In the genomic region with DNA sequence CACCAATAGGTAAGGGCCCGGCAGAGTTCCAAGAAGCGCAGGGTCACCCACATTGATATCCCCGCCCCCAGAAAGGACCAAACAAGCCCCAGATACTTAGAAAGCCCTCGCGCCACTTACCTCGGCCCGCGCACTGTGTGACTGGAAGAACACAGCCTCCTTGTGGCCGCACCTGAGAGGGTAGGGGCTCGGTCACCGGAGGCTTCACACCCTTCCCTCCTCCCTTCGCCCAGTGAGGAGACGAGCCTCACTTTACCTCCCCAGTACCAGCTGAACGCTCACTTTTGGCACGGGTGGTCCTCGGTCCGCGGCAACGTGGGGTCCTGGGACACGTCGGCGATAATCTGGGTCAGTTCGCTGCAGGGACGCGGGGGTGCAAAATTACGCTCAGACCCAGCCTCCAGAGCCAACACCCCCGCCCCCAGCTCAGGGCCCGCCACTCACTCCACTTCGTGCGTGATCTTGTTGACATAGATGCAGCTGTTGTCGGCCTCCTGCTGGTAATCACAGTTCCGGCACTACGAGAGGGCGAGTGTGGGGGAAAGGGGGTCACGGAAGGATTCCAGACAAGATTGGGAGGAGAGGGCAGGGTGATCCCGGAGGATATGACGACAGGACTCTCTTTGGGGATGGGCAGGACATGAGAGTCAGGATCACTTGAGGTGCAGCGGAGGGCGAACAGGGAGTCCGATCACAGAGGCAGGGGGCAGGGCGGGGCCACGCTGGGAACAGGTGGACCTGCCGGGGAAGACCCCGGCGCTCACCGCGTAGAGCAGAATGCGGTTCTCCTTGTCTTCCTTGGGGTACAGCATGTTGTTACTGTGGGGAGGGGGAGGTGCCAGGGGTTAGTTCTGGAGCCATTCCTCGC, we compare ENCODE assay signal across 8 cellular contexts. TPM values are rescaled to one million over a fixed set of nuclear protein-coding genes. Genes with fewer than 3 reads are reported as not detected.
A peak's percentile ranks its signal among the peaks of the same experiment; 100 is the strongest.
DNase-seq lines count a peak whose midpoint lies in the region; ATAC-seq, FAIRE-seq and TF ChIP-seq lines count a peak whose summit lies in the region.

No MANE protein-coding gene starts in this region.

- no peak for TF ChIP-seq EP300 in H1 (IDR thresholded peaks at IDR 0.05; ENCODE audit: borderline replicate concordance in 1 of 2, low read depth in 2 of 2, low read length in 2 of 2)

- H3K79me1 ChIP-seq in H1 (ENCODE audit: low read depth, low read length), result peaks cover 12% of the 10 kb centered on the region

- no peak overlapping the region for H3K23ac ChIP-seq in H1 (ENCODE audit: insufficient read length)

- no peak overlapping the region for H2BK15ac ChIP-seq in H1 (ENCODE audit: low read length)

- H4K5ac ChIP-seq in H1 (ENCODE audit: insufficient read length, low read depth, low read length), result peak overlapping the region; percentile 12

- H2BK20ac ChIP-seq in H1 (ENCODE audit: low read length), result no peak overlapping the region

- POLR2A ChIA-PET in H1 (lab: Charles Lee; ENCODE audit: partially characterized antibody), result interaction anchor here (0.7 to 2.9 kb wide), 8 partner anchors 11 to 120 kb away, joined by 3 to 27 read pairs (median 4); partner anchors contain the start of genes THAP8, ZNF146 and ZNF565

- peak overlapping the region; percentile 99 for H3K27ac Mint-ChIP-seq in T-helper 2 cell treated with Interferon-gamma antibody and Interleukin-4, amounts not matched to agents 5 μg/mL and 100 μg/mL, for 36 hours

- H3K4me3 ChIP-seq in H1 (ENCODE audit: extremely low read depth in 1 of 4, insufficient read depth in 2 of 4, low read depth in 3 of 4, low read length in 4 of 4), result peak overlapping the region; percentile 73 to 96 (median 82)
- peak overlapping the region; percentile 78 to 90 for H3K4me3 ChIP-seq in uterus

- H3K56ac ChIP-seq in H1 (replicated peaks; ENCODE audit: insufficient read length, low read depth, low read length), result peak overlapping the region; percentile 24

- H4K91ac ChIP-seq in H1 (replicated peaks; ENCODE audit: insufficient read length, low read length), result peak overlapping the region; percentile 63

- WGBS in H1 (ENCODE audit: extremely low coverage in 1 of 2, insufficient coverage in 1 of 2, insufficient read length in 1 of 2, insufficient replicate concordance in 2 of 2, low coverage in 1 of 2, low lambda C conversion rate in 2 of 2, missing lambda C conversion rate in 1 of 2), 2 experiments, result 11% methylated on average over 41 of the region's 49 CpGs; no CpG with 5 or more reads in 1 of the 2 experiments

- TF ChIP-seq RAD21 in H1 (IDR thresholded peaks at IDR 0.05 in 1 of 2, conservative IDR thresholded peaks at IDR 0.05 in 1 of 2; ENCODE audit: low read depth in 2 of 2, low read length in 2 of 2), result peak; percentile 12 to 29; a peak in 2 of 4 replicates

- peak; percentile 3 for ATAC-seq in HG03159 (IDR thresholded peaks at IDR 0.05; ENCODE audit: unreplicated experiment)
- ATAC-seq in HG03025 (IDR thresholded peaks at IDR 0.05; ENCODE audit: low FRiP score, unreplicated experiment), result no peak
- no peak for ATAC-seq in HG02678 (IDR thresholded peaks at IDR 0.05; ENCODE audit: unreplicated experiment)

- peaks cover 35% of the 10 kb centered on the region for H3K36me3 Mint-ChIP-seq in T-helper 2 cell treated with Interferon-gamma antibody and Interleukin-4, amounts not matched to agents 5 μg/mL and 100 μg/mL, for 36 hours (ENCODE audit: low read depth)

- FAIRE-seq in H1 (lab: Jason Lieb, UNC), result no peak

- H3K27me3 Mint-ChIP-seq in T-helper 2 cell treated with Interferon-gamma antibody and Interleukin-4, amounts not matched to agents 5 μg/mL and 100 μg/mL, for 36 hours (ENCODE audit: low read depth), result peaks cover 5% of the 10 kb centered on the region

- peak overlapping the region; percentile 62 for H3K18ac ChIP-seq in H1 (ENCODE audit: extremely low read depth, low read length)

- peak overlapping the region; percentile 68; the same call in 1 of the 2 replicates for H2BK12ac ChIP-seq in H1 (ENCODE audit: low read depth, low read length)

- peaks cover 8 to 23% (median 18%) of the 10 kb centered on the region in 4 experiments for H3K4me1 ChIP-seq in H1 (replicated peaks in 1 of 4; ENCODE audit: control insufficient read depth in 3 of 4, insufficient read depth in 4 of 4, low read length in 3 of 4)
- peaks cover 0 to 8% of the 10 kb centered on the region in 2 donors for H3K4me1 ChIP-seq in uterus

- no peaks in the 10 kb centered on the region for H3K9me3 Mint-ChIP-seq in T-helper 2 cell treated with Interferon-gamma antibody and Interleukin-4, amounts not matched to agents 5 μg/mL and 100 μg/mL, for 36 hours

- H3K27ac ChIP-seq in H1 (ENCODE audit: low read depth, low read length) (peak overlapping the region; percentile 57), uterus (peak overlapping the region; percentile 89)

- peak overlapping the region; percentile 40 for H3K4ac ChIP-seq in H1 (replicated peaks; ENCODE audit: insufficient read length, low read depth, low read length)

- no peaks in the 10 kb centered on the region for H3K9me3 ChIP-seq in H1 (ENCODE audit: insufficient read depth in 2 of 2, low read depth in 1 of 2, low read length in 1 of 2)
- H3K9me3 ChIP-seq in uterus, result no peaks in the 10 kb centered on the region

- TF ChIP-seq POLR2A in H1 (IDR thresholded peaks at IDR 0.05; ENCODE audit: control extremely low read depth in 1 of 2, low read depth in 2 of 2, low read length in 2 of 2) (no peak), uterus (IDR thresholded peaks at IDR 0.05) (no peak)

- peak overlapping the region; percentile 87; the same call in 1 of the 2 replicates for H2BK5ac ChIP-seq in H1 (ENCODE audit: low read depth, low read length)

- no peak overlapping the region for H2AK5ac ChIP-seq in H1 (ENCODE audit: low read depth, low read length)

- peaks cover 10% of the 10 kb centered on the region for H3K23me2 ChIP-seq in H1 (ENCODE audit: low read depth, low read length)

- H2AFZ ChIP-seq in H1 (ENCODE audit: low read length), result peak overlapping the region; percentile 7; the same call in 1 of the 2 replicates

- DNase-seq in GM03348 (ENCODE audit: low spot score) (peak; percentile 66), H1 (ENCODE audit: low read depth in 1 of 2, low spot score in 2 of 2) (peak in 1 of 2 experiments; percentile 65), myocyte (ENCODE audit: low read depth) (peak; percentile 78), uterus (peak in 1 of 2 donors; percentile 42)
- DNase-seq in T-helper 2 cell treated with Interferon-gamma antibody and Interleukin-4, amounts not matched to agents 5 μg/mL and 100 μg/mL, for 36 hours (ENCODE audit: low spot score), result no peak

- 0 out of 2 replicates have a peak overlapping the region, but pooled peaks have one; percentile 37 for H4K8ac ChIP-seq in H1 (ENCODE audit: extremely low read depth, insufficient read depth, low read length)

- H3K27me3 ChIP-seq in H1 (replicated peaks in 1 of 4; ENCODE audit: control insufficient read depth in 3 of 4, extremely low read depth in 1 of 4, insufficient read depth in 3 of 4, low read length in 3 of 4) (no peaks in the 10 kb centered on the region), uterus (no peaks in the 10 kb centered on the region)

- CTCF ChIA-PET in H1 (lab: Charles Lee; ENCODE audit: partially characterized antibody), result interaction anchor here (1.0 to 1.5 kb wide), 5 partner anchors 10 to 57 kb away, joined by 3 to 5 read pairs (median 3); no protein-coding TSS in a partner anchor

- H3K9ac ChIP-seq in H1 (replicated peaks in 1 of 4; ENCODE audit: extremely low read depth in 1 of 4, low read depth in 3 of 4, low read length in 3 of 4), result peak overlapping the region; percentile 39 to 72 (median 56)

- peaks cover 0 to 9% of the 10 kb centered on the region in 2 experiments; a peak in 1 of 4 replicates for H3K79me2 ChIP-seq in H1 (ENCODE audit: control insufficient read depth in 1 of 2, insufficient read depth in 2 of 2, low read length in 2 of 2)

- peaks cover 26% of the 10 kb centered on the region for H3K4me1 Mint-ChIP-seq in T-helper 2 cell treated with Interferon-gamma antibody and Interleukin-4, amounts not matched to agents 5 μg/mL and 100 μg/mL, for 36 hours (ENCODE audit: low read depth)

- no peak overlapping the region for H2BK120ac ChIP-seq in H1 (replicated peaks; ENCODE audit: low read depth, low read length)

- peaks cover 4 to 19% (median 12%) of the 10 kb centered on the region in 4 experiments; a peak in 5 of 8 replicates for H3K36me3 ChIP-seq in H1 (ENCODE audit: control insufficient read depth in 2 of 4, insufficient read depth in 4 of 4, low read length in 3 of 4)
- no peaks in the 10 kb centered on the region for H3K36me3 ChIP-seq in uterus

- peak overlapping the region; percentile 76 to 94 for H3K4me2 ChIP-seq in H1 (ENCODE audit: insufficient read depth in 1 of 2, low read depth in 2 of 2, low read length in 2 of 2)

- TF ChIP-seq CTCF in H1 (IDR thresholded peaks at IDR 0.05; ENCODE audit: control extremely low read depth in 1 of 3, insufficient read depth in 1 of 3, low read depth in 1 of 3, low read length in 3 of 3), result peak; percentile 10 to 53 (median 53); a peak in 3 of 4 replicates
- no peak for TF ChIP-seq CTCF in uterus (IDR thresholded peaks at IDR 0.05)

- H3K14ac ChIP-seq in H1 (ENCODE audit: insufficient read length), result no peak overlapping the region

- peak overlapping the region; percentile 96 for H3K4me3 Mint-ChIP-seq in T-helper 2 cell treated with Interferon-gamma antibody and Interleukin-4, amounts not matched to agents 5 μg/mL and 100 μg/mL, for 36 hours

- intact Hi-C loops in uterus (cut with DNase I; ENCODE audit: low total_unique reads), result loop anchor here (10.0 kb wide), 1 partner anchor 59 kb away; the partner anchor contains the start of genes THAP8 and WDR62

- H4K20me1 ChIP-seq in H1 (replicated peaks in 1 of 2; ENCODE audit: control insufficient read depth in 1 of 2, insufficient read depth in 2 of 2, low read length in 2 of 2), result peaks cover 3 to 6% of the 10 kb centered on the region in 2 experiments

RNA-seq across cellular contexts. Expression of gene POLR2I, which starts 0.5 kb away (rescaled TPM):
- 149 and 150 TPM in 2 replicates for total RNA-seq in H1 (2021; fragmentation: NEBNext Ultra II Directional; extraction: Animal tissue kit (Norgen Biotek cat#: 25700))
- 143 and 250 TPM in 2 replicates for polyA plus RNA-seq in H1 (2011; rRNA removed)
- 172 TPM for polyA plus RNA-seq in H1 (2011; cell fraction: cytosol; rRNA removed)
- 280 TPM for polyA plus RNA-seq in H1 (2011; cell fraction: nucleus; rRNA removed)
- polyA plus RNA-seq in H1 (2012, experiment 1 of 2), result 138 to 369 TPM (median 317 TPM) in 4 replicates
- polyA plus RNA-seq in H1 (2012, experiment 2 of 2), result 417 TPM
- 238 TPM for polyA plus RNA-seq in H1 (2013, experiment 1 of 2)
- polyA plus RNA-seq in H1 (2013, experiment 2 of 2), result 265 TPM
- 126 and 159 TPM in 2 replicates for polyA minus RNA-seq in H1 (2011; rRNA and poly(A)+ RNA removed)
- 215 TPM for polyA minus RNA-seq in H1 (2011; cell fraction: cytosol; rRNA and poly(A)+ RNA removed)
- 57.8 TPM for polyA minus RNA-seq in H1 (2011; cell fraction: nucleus; rRNA and poly(A)+ RNA removed)
- 71.6 and 72.6 TPM in 2 replicates for total RNA-seq in myocyte
- polyA plus RNA-seq in myocyte (2012), result 129 TPM
- total RNA-seq in uterus, result 10 to 100 TPM in 3 of 4 donors, 1 to 10 TPM in 1; 8.2 to 69.8 (median 25.2) TPM

RNA-seq across cellular contexts. Expression of gene TBCB, which starts 1.1 kb away (rescaled TPM):
- 153 and 168 TPM in 2 replicates for total RNA-seq in H1 (2021; fragmentation: NEBNext Ultra II Directional; extraction: Animal tissue kit (Norgen Biotek cat#: 25700))
- polyA plus RNA-seq in H1 (2011; rRNA removed), result 286 and 367 TPM in 2 replicates
- polyA plus RNA-seq in H1 (2011; cell fraction: cytosol; rRNA removed), result 316 TPM
- 258 TPM for polyA plus RNA-seq in H1 (2011; cell fraction: nucleus; rRNA removed)
- polyA plus RNA-seq in H1 (2012, experiment 1 of 2), result 202 to 279 TPM (median 267 TPM) in 4 replicates
- polyA plus RNA-seq in H1 (2012, experiment 2 of 2), result 201 TPM
- polyA plus RNA-seq in H1 (2013, experiment 1 of 2), result 197 TPM
- polyA plus RNA-seq in H1 (2013, experiment 2 of 2), result 204 TPM
- polyA minus RNA-seq in H1 (2011; rRNA and poly(A)+ RNA removed), result 134 and 157 TPM in 2 replicates
- polyA minus RNA-seq in H1 (2011; cell fraction: cytosol; rRNA and poly(A)+ RNA removed), result 85.0 TPM
- 60.8 TPM for polyA minus RNA-seq in H1 (2011; cell fraction: nucleus; rRNA and poly(A)+ RNA removed)
- total RNA-seq in myocyte (168 and 196 TPM in 2 replicates), uterus (100 to 1,000 TPM; 118 to 196 (median 154) TPM)
- 291 TPM for polyA plus RNA-seq in myocyte (2012)

RNA-seq across cellular contexts. Expression of gene OVOL3, which starts 3.2 kb away (rescaled TPM):
- total RNA-seq in H1 (2021; fragmentation: NEBNext Ultra II Directional; extraction: Animal tissue kit (Norgen Biotek cat#: 25700)), result not detected in 2 replicates
- 0.31 and 0.45 TPM in 2 replicates for polyA plus RNA-seq in H1 (2011; rRNA removed)
- polyA plus RNA-seq in H1 (2011; cell fraction: cytosol; rRNA removed), result not detected
- 0.60 TPM for polyA plus RNA-seq in H1 (2011; cell fraction: nucleus; rRNA removed)
- polyA plus RNA-seq in H1 (2012, experiment 1 of 2), result not detected in 4 replicates
- not detected for polyA plus RNA-seq in H1 (2012, experiment 2 of 2)
- not detected for polyA plus RNA-seq in H1 (2013, experiment 1 of 2)
- not detected for polyA plus RNA-seq in H1 (2013, experiment 2 of 2)
- polyA minus RNA-seq in H1 (2011; rRNA and poly(A)+ RNA removed), result not detected in 2 replicates
- polyA minus RNA-seq in H1 (2011; cell fraction: cytosol; rRNA and poly(A)+ RNA removed), result not detected
- not detected for polyA minus RNA-seq in H1 (2011; cell fraction: nucleus; rRNA and poly(A)+ RNA removed)
- not detected in 2 replicates for total RNA-seq in myocyte
- polyA plus RNA-seq in myocyte (2012), result not detected
- not detected for total RNA-seq in uterus

RNA-seq across cellular contexts. Expression of gene CAPNS1, which starts 25.7 kb away (rescaled TPM):
- total RNA-seq in H1 (2021; fragmentation: NEBNext Ultra II Directional; extraction: Animal tissue kit (Norgen Biotek cat#: 25700)), result 382 and 386 TPM in 2 replicates
- 438 and 448 TPM in 2 replicates for polyA plus RNA-seq in H1 (2011; rRNA removed)
- polyA plus RNA-seq in H1 (2011; cell fraction: cytosol; rRNA removed), result 311 TPM
- polyA plus RNA-seq in H1 (2011; cell fraction: nucleus; rRNA removed), result 321 TPM
- 410 to 468 TPM (median 461 TPM) in 4 replicates for polyA plus RNA-seq in H1 (2012, experiment 1 of 2)
- 404 TPM for polyA plus RNA-seq in H1 (2012, experiment 2 of 2)
- 301 TPM for polyA plus RNA-seq in H1 (2013, experiment 1 of 2)
- polyA plus RNA-seq in H1 (2013, experiment 2 of 2), result 319 TPM
- 347 and 394 TPM in 2 replicates for polyA minus RNA-seq in H1 (2011; rRNA and poly(A)+ RNA removed)
- 167 TPM for polyA minus RNA-seq in H1 (2011; cell fraction: cytosol; rRNA and poly(A)+ RNA removed)
- 90.7 TPM for polyA minus RNA-seq in H1 (2011; cell fraction: nucleus; rRNA and poly(A)+ RNA removed)
- total RNA-seq in myocyte (375 and 398 TPM in 2 replicates), uterus (100 to 1,000 TPM; 134 to 511 (median 179) TPM)
- 1,175 TPM for polyA plus RNA-seq in myocyte (2012)

RNA-seq across cellular contexts. Expression of gene COX7A1, which starts 38.1 kb away (rescaled TPM):
- 0.60 and 0.75 TPM in 2 replicates for total RNA-seq in H1 (2021; fragmentation: NEBNext Ultra II Directional; extraction: Animal tissue kit (Norgen Biotek cat#: 25700))
- 0.60 and 0.96 TPM in 2 replicates for polyA plus RNA-seq in H1 (2011; rRNA removed)
- 0.43 TPM for polyA plus RNA-seq in H1 (2011; cell fraction: cytosol; rRNA removed)
- 1.9 TPM for polyA plus RNA-seq in H1 (2011; cell fraction: nucleus; rRNA removed)
- 0.88 to 23.4 TPM (median 2.0 TPM) in 4 replicates for polyA plus RNA-seq in H1 (2012, experiment 1 of 2)
- polyA plus RNA-seq in H1 (2012, experiment 2 of 2), result 0.43 TPM
- polyA plus RNA-seq in H1 (2013, experiment 1 of 2), result 0.93 TPM
- 0.96 TPM for polyA plus RNA-seq in H1 (2013, experiment 2 of 2)
- not detected in 2 replicates for polyA minus RNA-seq in H1 (2011; rRNA and poly(A)+ RNA removed)
- polyA minus RNA-seq in H1 (2011; cell fraction: cytosol; rRNA and poly(A)+ RNA removed), result not detected
- polyA minus RNA-seq in H1 (2011; cell fraction: nucleus; rRNA and poly(A)+ RNA removed), result not detected
- total RNA-seq in myocyte (not detected in 2 replicates), uterus (100 to 1,000 TPM in 2 of 4 donors, 10 to 100 TPM in 1, 1 to 10 TPM in 1; 4.7 to 235 (median 65.2) TPM)
- polyA plus RNA-seq in myocyte (2012), result 0.26 TPM

Comparison
In these comparisons a context has a peak if more than half of its experiments do, and no peak if none do; other contexts are left out.
1. CTCF ChIP-seq: peak in H1 (3 of 3); none in uterus (0 of 4).